Comparison of ENCODE assay signal across 31 cellular contexts in the genomic region with DNA sequence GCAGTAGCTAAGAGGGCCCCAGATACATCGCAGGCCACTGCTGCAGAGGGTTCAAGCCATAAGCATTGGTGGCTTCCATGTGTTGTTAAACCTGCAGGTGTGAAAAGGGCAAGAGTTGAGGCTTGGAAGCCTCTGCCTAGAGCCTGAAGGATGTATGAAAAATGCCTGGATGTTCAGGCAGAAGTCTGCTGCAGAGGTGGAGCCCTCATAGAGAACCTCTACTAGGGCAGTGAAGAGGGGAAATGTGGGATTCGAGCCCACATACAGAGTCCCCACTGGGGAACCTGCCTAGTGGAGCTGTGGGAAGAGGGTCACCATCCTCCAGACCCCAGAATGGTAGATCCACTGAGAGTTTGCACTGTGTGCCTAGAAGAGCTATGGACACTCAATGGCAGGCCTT. TPM values are rescaled to one million over a fixed set of nuclear protein-coding genes. Genes with fewer than 3 reads are reported as not detected.
"Had no signal": no experiment of that assay in that cellular context is flagged by ENCODE, and none has a peak within 500 bp of the region (broad histone marks: within the 10 kb centered on the region; RNA-seq: fewer than 3 reads in every experiment).

No MANE protein-coding gene starts in this region.

- FAIRE-seq: keratinocyte had no signal

- DNase-seq: hippocampal formation; kidney glomerular epithelial cell; left cardiac atrium; lower lobe of right lung; mammary epithelial cell; mesenchymal stem cell; naive B cell; natural killer cell; nephron progenitor cell; ovary; right lobe of liver; stimulated activated CD4-positive, alpha-beta T cell treated with anti-CD3 and anti-CD28 coated beads, Interleukin-1b, Interleukin-23, amount 100 ng/mL, for 48 hours; stimulated activated CD4-positive, alpha-beta T cell treated with anti-CD3 and anti-CD28 coated beads, Interleukin-2, amount 100 ng/mL, for 48 hours; stimulated activated CD4-positive, alpha-beta T cell treated with anti-CD3 and anti-CD28 coated beads, Interleukin-4, amount 100 ng/mL, for 4 hours; stimulated activated CD8-positive, alpha-beta memory T cell treated with anti-CD3 and anti-CD28 coated beads, Interleukin-4, amount 100 ng/mL, for 48 hours; stimulated activated naive CD4-positive, alpha-beta T cell treated with Interleukin-2 at 50 U/mL for 16 hours; stimulated activated naive CD8-positive, alpha-beta T cell treated with anti-CD3 and anti-CD28 coated beads, Interleukin-15, amount 100 ng/mL, for 72 hours; testis; thyroid gland; transverse colon; upper lobe of left lung had no signal

- H3K36me3 ChIP-seq: lower lobe of right lung, neural progenitor cell, neutrophil, ovary, right atrium auricular region, right lobe of liver, thyroid gland, transverse colon, upper lobe of left lung, vagina had no signal

- ATAC-seq: left cardiac atrium; left lobe of liver; lower lobe of right lung; right lobe of liver; stimulated activated memory B cell treated with anti-CD40 and anti-IgM and Interleukin-4, amounts not matched to agents 10 μg/mL and 1 μg/mL and 100 μg/mL, for 72 hours; stimulated activated naive CD8-positive, alpha-beta T cell treated with anti-CD3 and anti-CD28 coated beads, Interleukin-15, amount 100 ng/mL, for 72 hours had no signal

- H2AFZ ChIP-seq: neural progenitor cell had no signal

- H3K9ac ChIP-seq: neural progenitor cell had no signal

- H3K4me1 ChIP-seq: lower lobe of right lung, neural progenitor cell, right atrium auricular region, right lobe of liver, testis, thyroid gland, transverse colon, upper lobe of left lung, vagina had no signal

- H3K4me3 ChIP-seq: lower lobe of right lung, neural progenitor cell, ovary, right atrium auricular region, right lobe of liver, smooth muscle cell, testis, thyroid gland, transverse colon, upper lobe of left lung, vagina had no signal

- H3K27ac ChIP-seq: lower lobe of right lung, neural progenitor cell, neutrophil, ovary, right atrium auricular region, right lobe of liver, testis, thyroid gland, transverse colon, upper lobe of left lung, vagina had no signal

- H3K27me3 ChIP-seq: neural progenitor cell, neutrophil, ovary, right atrium auricular region, right lobe of liver, testis, thyroid gland, transverse colon, upper lobe of left lung, vagina had no signal

- H3K9me3 ChIP-seq: neutrophil, ovary, right lobe of liver, testis, thyroid gland, transverse colon, vagina had no signal

- H3K4me2 ChIP-seq: neural progenitor cell, smooth muscle cell had no signal

RNA-seq across cellular contexts. Expression of gene ADGRL4, which starts 30.6 kb away (rescaled TPM):
- total RNA-seq: mammary epithelial cell, mononuclear cell, natural killer cell, progenitor cell of endocrine pancreas had no signal
- polyA plus RNA-seq: keratinocyte, mammary epithelial cell had no signal
